8 cellular contexts compared by ENCODE assay signal in the genomic region with DNA sequence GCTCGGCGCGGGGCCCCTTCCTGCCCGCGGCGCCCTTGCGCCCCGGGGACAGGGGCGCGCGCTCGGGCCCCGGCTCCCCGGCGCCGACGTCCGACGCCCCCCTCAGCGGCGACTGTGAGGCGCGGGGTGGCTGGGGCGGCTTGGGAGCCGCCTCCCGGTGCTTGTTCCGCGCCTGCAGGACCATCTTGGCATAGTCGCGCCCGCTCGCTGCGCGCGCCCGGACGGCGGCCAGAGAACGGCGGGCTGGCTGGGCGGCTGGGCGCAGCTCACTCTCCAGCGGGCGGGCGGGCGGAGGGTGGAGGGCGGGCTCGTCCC. TPM values are rescaled to one million over a fixed set of nuclear protein-coding genes. Genes with fewer than 3 reads are reported as not detected.
DNase-seq lines count a peak whose midpoint lies in the region; TF ChIP-seq lines count a peak whose summit lies in the region.

A gene (minus strand): TSS at position 275 of the 315 bp plus-strand sequence. CDS start 91 bp downstream, at position 184.

- H3K27me3 Mint-ChIP-seq in activated T-cell treated with anti-CD3 and anti-CD28 coated beads, Interleukin-2, amount 50 U/mL, for 24 hours: no peaks in the 10 kb centered on the region
- H3K27me3 Mint-ChIP-seq in neural crest cell (ENCODE audit: low read depth): no peaks in the 10 kb centered on the region

- H3K4me2 ChIP-seq in OCI-LY3 (ENCODE audit: low read length): peak within 1 kb of the TSS; percentile 96

- no peak for TF ChIP-seq CTCF in OCI-LY3 (IDR thresholded peaks at IDR 0.05; ENCODE audit: low read depth, low read length)
- TF ChIP-seq CTCF in neural crest cell (conservative IDR thresholded peaks at IDR 0.05): no peak

- peaks cover 19% of the 10 kb centered on the region; the same call in 1 of the 2 replicates for H4K20me1 ChIP-seq in OCI-LY3 (ENCODE audit: insufficient read depth, low read length)

- peak within 1 kb of the TSS; percentile 89 for H3K27ac Mint-ChIP-seq in activated T-cell treated with anti-CD3 and anti-CD28 coated beads, Interleukin-2, amount 50 U/mL, for 24 hours
- H3K27ac Mint-ChIP-seq in neural crest cell (ENCODE audit: unreplicated experiment): peak within 1 kb of the TSS; percentile 93

- peaks cover 7% of the 10 kb centered on the region; the same call in 1 of the 2 replicates for H3K27me3 ChIP-seq in OCI-LY3 (ENCODE audit: low read depth, low read length)

- H3K4me1 ChIP-seq in OCI-LY3 (ENCODE audit: low read length): peaks cover 32% of the 10 kb centered on the region

- DNase-seq in activated T-cell treated with anti-CD3 and anti-CD28 coated beads, Interleukin-2, amount 50 U/mL, for 24 hours: no peak
- DNase-seq in activated T-cell treated with anti-CD3 and anti-CD28 coated beads for 4 hours (no peak), epithelial cell of prostate (ENCODE audit: low read depth, low spot score) (no peak), neural crest cell (ENCODE audit: low read depth, low spot score) (no peak), SHP77 (lab: John Stamatoyannopoulos, UW) (no peak), NCI-H128 (lab: John Stamatoyannopoulos, UW; ENCODE audit: unreplicated experiment) (no peak), NCI-H2227 (lab: John Stamatoyannopoulos, UW; ENCODE audit: unreplicated experiment) (no peak)

- no peaks in the 10 kb centered on the region for H3K36me3 ChIP-seq in OCI-LY3 (replicated peaks; ENCODE audit: low read depth, low read length)

- H3K36me3 Mint-ChIP-seq in activated T-cell treated with anti-CD3 and anti-CD28 coated beads, Interleukin-2, amount 50 U/mL, for 24 hours (ENCODE audit: low read depth): peaks cover 6% of the 10 kb centered on the region
- H3K36me3 Mint-ChIP-seq in neural crest cell (ENCODE audit: low read depth): no peaks in the 10 kb centered on the region

- peaks cover 44% of the 10 kb centered on the region for H3K79me2 ChIP-seq in OCI-LY3 (ENCODE audit: low read length)

- H3K9me3 Mint-ChIP-seq in activated T-cell treated with anti-CD3 and anti-CD28 coated beads, Interleukin-2, amount 50 U/mL, for 24 hours: no peaks in the 10 kb centered on the region
- no peaks in the 10 kb centered on the region for H3K9me3 Mint-ChIP-seq in neural crest cell

- H3K9me3 ChIP-seq in OCI-LY3 (ENCODE audit: insufficient read depth, low read length): no peaks in the 10 kb centered on the region

- H3K4me3 Mint-ChIP-seq in activated T-cell treated with anti-CD3 and anti-CD28 coated beads, Interleukin-2, amount 50 U/mL, for 24 hours: peak within 1 kb of the TSS; percentile 89
- H3K4me3 Mint-ChIP-seq in neural crest cell: peak within 1 kb of the TSS; percentile 98

- H2AFZ ChIP-seq in OCI-LY3 (ENCODE audit: low read depth, low read length): peak within 1 kb of the TSS; percentile 95

- peaks cover 31% of the 10 kb centered on the region for H3K4me1 Mint-ChIP-seq in activated T-cell treated with anti-CD3 and anti-CD28 coated beads, Interleukin-2, amount 50 U/mL, for 24 hours (ENCODE audit: low read depth)
- peaks cover 40% of the 10 kb centered on the region for H3K4me1 Mint-ChIP-seq in neural crest cell

- peak within 1 kb of the TSS; percentile 88 for H3K9ac ChIP-seq in OCI-LY3 (ENCODE audit: low read length)

- peak within 1 kb of the TSS; percentile 65 for H3K27ac ChIP-seq in OCI-LY3 (ENCODE audit: low read length)
- peak within 1 kb of the TSS; percentile 75 for H3K27ac ChIP-seq in epithelial cell of prostate

- peak within 1 kb of the TSS; percentile 100 for H3K4me3 ChIP-seq in OCI-LY3 (ENCODE audit: low read length)

RNA-seq across cellular contexts. Expression of the gene that starts here (rescaled TPM):
- 34.3 and 37.4 TPM in 2 replicates for total RNA-seq in neural crest cell
